In the genomic region with DNA sequence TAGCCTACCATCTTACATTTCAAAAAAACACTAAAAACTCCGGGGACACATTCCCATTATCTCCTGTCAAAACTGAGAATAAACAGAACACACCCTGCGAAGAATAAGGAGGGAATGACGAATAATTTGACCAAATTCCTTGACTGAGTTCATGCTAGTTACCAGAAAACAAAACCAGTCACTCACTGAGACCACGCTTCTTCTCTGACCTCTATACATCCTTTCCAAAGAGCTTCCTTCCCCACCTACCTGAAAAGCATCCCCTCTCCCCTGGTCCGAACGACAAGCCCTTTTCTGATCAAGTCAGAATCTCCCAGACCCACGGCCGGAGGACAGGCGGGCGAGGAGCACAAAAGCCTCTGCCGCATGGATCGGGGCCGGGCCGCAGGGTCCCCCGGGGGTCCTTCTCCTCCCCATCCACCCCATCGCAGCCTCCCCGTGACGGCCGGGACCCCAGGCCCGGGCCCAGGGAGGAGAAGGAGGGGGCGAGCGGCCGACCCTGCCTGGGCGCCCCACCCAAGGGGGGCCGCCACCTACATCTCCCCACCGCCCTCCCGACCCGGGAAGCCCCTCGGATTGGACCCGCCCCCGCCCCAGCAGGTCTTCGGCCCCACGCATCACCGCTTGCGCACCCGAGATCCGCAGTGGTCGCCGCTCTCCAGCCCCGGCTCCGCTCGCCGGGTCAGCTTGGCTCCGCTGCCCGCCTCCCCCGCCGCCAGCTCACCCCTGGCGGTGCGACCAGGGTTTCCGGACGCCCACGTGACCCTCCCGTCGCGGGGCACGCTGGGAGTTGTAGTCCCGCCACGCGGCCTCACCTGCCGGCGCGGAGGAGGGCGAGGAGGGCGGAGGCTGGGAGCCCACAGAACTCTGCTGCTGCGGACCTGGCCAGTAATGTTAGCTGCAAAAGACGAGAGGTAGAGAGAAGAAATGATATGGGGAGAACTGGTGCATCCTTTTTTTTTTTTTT, we compare ENCODE assay signal across 1 cellular context.
A peak's percentile ranks its signal among the peaks of the same experiment; 100 is the strongest.
TF ChIP-seq lines count a peak whose summit lies in the region.

A gene with protein sequence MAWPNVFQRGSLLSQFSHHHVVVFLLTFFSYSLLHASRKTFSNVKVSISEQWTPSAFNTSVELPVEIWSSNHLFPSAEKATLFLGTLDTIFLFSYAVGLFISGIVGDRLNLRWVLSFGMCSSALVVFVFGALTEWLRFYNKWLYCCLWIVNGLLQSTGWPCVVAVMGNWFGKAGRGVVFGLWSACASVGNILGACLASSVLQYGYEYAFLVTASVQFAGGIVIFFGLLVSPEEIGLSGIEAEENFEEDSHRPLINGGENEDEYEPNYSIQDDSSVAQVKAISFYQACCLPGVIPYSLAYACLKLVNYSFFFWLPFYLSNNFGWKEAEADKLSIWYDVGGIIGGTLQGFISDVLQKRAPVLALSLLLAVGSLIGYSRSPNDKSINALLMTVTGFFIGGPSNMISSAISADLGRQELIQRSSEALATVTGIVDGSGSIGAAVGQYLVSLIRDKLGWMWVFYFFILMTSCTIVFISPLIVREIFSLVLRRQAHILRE (minus strand): TSS at position 747 of the 967 bp plus-strand sequence. CDS start 16,004 bp downstream, outside the sequence.

TF ChIP-seq in HEK293, 187 proteins besides CTCF, POLR2A, EP300 and RAD21 (continued from another document and continues in another):
- TF ChIP-seq ZNF138 (tag by site-specific recombination; IDR thresholded peaks at IDR 0.05; ENCODE audit: borderline replicate concordance) (no peak), HOXA7 (CRISPR knock-in tag; IDR thresholded peaks at IDR 0.05; ENCODE audit: borderline replicate concordance) (no peak), ZNF76 (tag by site-specific recombination; IDR thresholded peaks at IDR 0.05; ENCODE audit: borderline replicate concordance, low read depth) (peak; percentile 95), ZNF391 (tag by site-specific recombination; IDR thresholded peaks at IDR 0.05; ENCODE audit: borderline replicate concordance, low read depth) (peak; percentile 20; the same call in 1 of the 2 replicates), ZNF501 (tag by site-specific recombination; IDR thresholded peaks at IDR 0.05) (peak; percentile 42; the same call in 1 of the 2 replicates), ZFP3 (tag by site-specific recombination; IDR thresholded peaks at IDR 0.05; ENCODE audit: low read depth) (no peak), SCRT1 (tag by site-specific recombination; IDR thresholded peaks at IDR 0.05; ENCODE audit: borderline replicate concordance) (no peak), ZNF473 (tag by site-specific recombination; IDR thresholded peaks at IDR 0.05) (no peak), ZBTB1 (tag by site-specific recombination; IDR thresholded peaks at IDR 0.05) (no peak), ZNF112 (tag by site-specific recombination; IDR thresholded peaks at IDR 0.05) (no peak), ZNF155 (tag by site-specific recombination; IDR thresholded peaks at IDR 0.05) (no peak), ZNF433 (tag by site-specific recombination; IDR thresholded peaks at IDR 0.05; ENCODE audit: low read depth) (no peak), EGR2 (tag by site-specific recombination; IDR thresholded peaks at IDR 0.05; ENCODE audit: low read depth) (peak; percentile 77), ZNF600 (tag by site-specific recombination; IDR thresholded peaks at IDR 0.05) (no peak), SCRT2 (tag by site-specific recombination; IDR thresholded peaks at IDR 0.05) (no peak), SALL2 (tag by site-specific recombination; IDR thresholded peaks at IDR 0.05; ENCODE audit: borderline replicate concordance) (no peak), GLI4 (tag by site-specific recombination; IDR thresholded peaks at IDR 0.05) (no peak), MZF1 (tag by site-specific recombination; IDR thresholded peaks at IDR 0.05; ENCODE audit: borderline replicate concordance) (peak; percentile 37; the same call in 1 of the 2 replicates), KLF10 (tag by site-specific recombination; IDR thresholded peaks at IDR 0.05) (no peak), ZNF157 (tag by site-specific recombination; IDR thresholded peaks at IDR 0.05) (no peak), ZFP41 (tag by site-specific recombination; IDR thresholded peaks at IDR 0.05; ENCODE audit: borderline replicate concordance) (no peak), WT1 (tag by site-specific recombination; IDR thresholded peaks at IDR 0.05) (peak; percentile 86), ZNF302 (tag by site-specific recombination; IDR thresholded peaks at IDR 0.05; ENCODE audit: low read depth) (no peak), ZBTB7A (tag by site-specific recombination; IDR thresholded peaks at IDR 0.05; ENCODE audit: low read depth) (no peak; the same call in none of the 2 replicates), ZNF621 (tag by site-specific recombination; IDR thresholded peaks at IDR 0.05) (no peak)
- TF ChIP-seq, protein P1, sequence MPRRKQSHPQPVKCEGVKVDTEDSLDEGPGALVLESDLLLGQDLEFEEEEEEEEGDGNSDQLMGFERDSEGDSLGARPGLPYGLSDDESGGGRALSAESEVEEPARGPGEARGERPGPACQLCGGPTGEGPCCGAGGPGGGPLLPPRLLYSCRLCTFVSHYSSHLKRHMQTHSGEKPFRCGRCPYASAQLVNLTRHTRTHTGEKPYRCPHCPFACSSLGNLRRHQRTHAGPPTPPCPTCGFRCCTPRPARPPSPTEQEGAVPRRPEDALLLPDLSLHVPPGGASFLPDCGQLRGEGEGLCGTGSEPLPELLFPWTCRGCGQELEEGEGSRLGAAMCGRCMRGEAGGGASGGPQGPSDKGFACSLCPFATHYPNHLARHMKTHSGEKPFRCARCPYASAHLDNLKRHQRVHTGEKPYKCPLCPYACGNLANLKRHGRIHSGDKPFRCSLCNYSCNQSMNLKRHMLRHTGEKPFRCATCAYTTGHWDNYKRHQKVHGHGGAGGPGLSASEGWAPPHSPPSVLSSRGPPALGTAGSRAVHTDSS (tag by site-specific recombination; IDR thresholded peaks at IDR 0.05): no peak
- TF ChIP-seq, protein P2, sequence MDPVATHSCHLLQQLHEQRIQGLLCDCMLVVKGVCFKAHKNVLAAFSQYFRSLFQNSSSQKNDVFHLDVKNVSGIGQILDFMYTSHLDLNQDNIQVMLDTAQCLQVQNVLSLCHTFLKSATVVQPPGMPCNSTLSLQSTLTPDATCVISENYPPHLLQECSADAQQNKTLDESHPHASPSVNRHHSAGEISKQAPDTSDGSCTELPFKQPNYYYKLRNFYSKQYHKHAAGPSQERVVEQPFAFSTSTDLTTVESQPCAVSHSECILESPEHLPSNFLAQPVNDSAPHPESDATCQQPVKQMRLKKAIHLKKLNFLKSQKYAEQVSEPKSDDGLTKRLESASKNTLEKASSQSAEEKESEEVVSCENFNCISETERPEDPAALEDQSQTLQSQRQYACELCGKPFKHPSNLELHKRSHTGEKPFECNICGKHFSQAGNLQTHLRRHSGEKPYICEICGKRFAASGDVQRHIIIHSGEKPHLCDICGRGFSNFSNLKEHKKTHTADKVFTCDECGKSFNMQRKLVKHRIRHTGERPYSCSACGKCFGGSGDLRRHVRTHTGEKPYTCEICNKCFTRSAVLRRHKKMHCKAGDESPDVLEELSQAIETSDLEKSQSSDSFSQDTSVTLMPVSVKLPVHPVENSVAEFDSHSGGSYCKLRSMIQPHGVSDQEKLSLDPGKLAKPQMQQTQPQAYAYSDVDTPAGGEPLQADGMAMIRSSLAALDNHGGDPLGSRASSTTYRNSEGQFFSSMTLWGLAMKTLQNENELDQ (tag by site-specific recombination; IDR thresholded peaks at IDR 0.05; ENCODE audit: low read depth): no peak
- TF ChIP-seq, protein P3, sequence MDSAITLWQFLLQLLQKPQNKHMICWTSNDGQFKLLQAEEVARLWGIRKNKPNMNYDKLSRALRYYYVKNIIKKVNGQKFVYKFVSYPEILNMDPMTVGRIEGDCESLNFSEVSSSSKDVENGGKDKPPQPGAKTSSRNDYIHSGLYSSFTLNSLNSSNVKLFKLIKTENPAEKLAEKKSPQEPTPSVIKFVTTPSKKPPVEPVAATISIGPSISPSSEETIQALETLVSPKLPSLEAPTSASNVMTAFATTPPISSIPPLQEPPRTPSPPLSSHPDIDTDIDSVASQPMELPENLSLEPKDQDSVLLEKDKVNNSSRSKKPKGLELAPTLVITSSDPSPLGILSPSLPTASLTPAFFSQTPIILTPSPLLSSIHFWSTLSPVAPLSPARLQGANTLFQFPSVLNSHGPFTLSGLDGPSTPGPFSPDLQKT (IDR thresholded peaks at IDR 0.05; ENCODE audit: borderline replicate concordance, low read depth, low read length): peak; percentile 41; the same call in 1 of the 2 replicates
- TF ChIP-seq, protein P4, sequence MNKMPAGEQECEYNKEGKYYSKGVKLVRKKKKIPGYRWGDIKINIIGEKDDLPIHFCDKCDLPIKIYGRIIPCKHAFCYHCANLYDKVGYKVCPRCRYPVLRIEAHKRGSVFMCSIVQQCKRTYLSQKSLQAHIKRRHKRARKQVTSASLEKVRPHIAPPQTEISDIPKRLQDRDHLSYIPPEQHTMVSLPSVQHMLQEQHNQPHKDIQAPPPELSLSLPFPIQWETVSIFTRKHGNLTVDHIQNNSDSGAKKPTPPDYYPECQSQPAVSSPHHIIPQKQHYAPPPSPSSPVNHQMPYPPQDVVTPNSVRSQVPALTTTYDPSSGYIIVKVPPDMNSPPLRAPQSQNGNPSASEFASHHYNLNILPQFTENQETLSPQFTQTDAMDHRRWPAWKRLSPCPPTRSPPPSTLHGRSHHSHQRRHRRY (tag by site-specific recombination; IDR thresholded peaks at IDR 0.05): no peak
- TF ChIP-seq, protein P5, sequence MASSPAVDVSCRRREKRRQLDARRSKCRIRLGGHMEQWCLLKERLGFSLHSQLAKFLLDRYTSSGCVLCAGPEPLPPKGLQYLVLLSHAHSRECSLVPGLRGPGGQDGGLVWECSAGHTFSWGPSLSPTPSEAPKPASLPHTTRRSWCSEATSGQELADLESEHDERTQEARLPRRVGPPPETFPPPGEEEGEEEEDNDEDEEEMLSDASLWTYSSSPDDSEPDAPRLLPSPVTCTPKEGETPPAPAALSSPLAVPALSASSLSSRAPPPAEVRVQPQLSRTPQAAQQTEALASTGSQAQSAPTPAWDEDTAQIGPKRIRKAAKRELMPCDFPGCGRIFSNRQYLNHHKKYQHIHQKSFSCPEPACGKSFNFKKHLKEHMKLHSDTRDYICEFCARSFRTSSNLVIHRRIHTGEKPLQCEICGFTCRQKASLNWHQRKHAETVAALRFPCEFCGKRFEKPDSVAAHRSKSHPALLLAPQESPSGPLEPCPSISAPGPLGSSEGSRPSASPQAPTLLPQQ (tag by site-specific recombination; IDR thresholded peaks at IDR 0.05): no peak; the same call in 1 of the 2 replicates
- TF ChIP-seq, protein P6, sequence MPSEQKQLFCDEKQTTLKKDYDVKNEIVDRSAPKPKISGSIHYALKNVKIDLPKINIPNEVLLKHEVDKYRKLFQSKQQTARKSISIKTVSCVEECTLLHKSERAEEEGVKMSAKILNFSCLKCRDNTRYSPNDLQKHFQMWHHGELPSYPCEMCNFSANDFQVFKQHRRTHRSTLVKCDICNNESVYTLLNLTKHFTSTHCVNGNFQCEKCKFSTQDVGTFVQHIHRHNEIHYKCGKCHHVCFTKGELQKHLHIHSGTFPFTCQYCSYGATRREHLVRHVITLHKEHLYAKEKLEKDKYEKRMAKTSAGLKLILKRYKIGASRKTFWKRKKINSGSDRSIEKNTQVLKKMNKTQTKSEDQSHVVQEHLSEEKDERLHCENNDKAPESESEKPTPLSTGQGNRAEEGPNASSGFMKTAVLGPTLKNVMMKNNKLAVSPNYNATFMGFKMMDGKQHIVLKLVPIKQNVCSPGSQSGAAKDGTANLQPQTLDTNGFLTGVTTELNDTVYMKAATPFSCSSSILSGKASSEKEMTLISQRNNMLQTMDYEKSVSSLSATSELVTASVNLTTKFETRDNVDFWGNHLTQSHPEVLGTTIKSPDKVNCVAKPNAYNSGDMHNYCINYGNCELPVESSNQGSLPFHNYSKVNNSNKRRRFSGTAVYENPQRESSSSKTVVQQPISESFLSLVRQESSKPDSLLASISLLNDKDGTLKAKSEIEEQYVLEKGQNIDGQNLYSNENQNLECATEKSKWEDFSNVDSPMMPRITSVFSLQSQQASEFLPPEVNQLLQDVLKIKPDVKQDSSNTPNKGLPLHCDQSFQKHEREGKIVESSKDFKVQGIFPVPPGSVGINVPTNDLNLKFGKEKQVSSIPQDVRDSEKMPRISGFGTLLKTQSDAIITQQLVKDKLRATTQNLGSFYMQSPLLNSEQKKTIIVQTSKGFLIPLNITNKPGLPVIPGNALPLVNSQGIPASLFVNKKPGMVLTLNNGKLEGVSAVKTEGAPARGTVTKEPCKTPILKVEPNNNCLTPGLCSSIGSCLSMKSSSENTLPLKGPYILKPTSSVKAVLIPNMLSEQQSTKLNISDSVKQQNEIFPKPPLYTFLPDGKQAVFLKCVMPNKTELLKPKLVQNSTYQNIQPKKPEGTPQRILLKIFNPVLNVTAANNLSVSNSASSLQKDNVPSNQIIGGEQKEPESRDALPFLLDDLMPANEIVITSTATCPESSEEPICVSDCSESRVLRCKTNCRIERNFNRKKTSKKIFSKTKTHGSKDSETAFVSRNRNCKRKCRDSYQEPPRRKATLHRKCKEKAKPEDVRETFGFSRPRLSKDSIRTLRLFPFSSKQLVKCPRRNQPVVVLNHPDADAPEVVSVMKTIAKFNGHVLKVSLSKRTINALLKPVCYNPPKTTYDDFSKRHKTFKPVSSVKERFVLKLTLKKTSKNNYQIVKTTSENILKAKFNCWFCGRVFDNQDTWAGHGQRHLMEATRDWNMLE (tag by site-specific recombination; conservative IDR thresholded peaks at IDR 0.05; ENCODE audit: low read depth): no peak
- TF ChIP-seq, protein P7, sequence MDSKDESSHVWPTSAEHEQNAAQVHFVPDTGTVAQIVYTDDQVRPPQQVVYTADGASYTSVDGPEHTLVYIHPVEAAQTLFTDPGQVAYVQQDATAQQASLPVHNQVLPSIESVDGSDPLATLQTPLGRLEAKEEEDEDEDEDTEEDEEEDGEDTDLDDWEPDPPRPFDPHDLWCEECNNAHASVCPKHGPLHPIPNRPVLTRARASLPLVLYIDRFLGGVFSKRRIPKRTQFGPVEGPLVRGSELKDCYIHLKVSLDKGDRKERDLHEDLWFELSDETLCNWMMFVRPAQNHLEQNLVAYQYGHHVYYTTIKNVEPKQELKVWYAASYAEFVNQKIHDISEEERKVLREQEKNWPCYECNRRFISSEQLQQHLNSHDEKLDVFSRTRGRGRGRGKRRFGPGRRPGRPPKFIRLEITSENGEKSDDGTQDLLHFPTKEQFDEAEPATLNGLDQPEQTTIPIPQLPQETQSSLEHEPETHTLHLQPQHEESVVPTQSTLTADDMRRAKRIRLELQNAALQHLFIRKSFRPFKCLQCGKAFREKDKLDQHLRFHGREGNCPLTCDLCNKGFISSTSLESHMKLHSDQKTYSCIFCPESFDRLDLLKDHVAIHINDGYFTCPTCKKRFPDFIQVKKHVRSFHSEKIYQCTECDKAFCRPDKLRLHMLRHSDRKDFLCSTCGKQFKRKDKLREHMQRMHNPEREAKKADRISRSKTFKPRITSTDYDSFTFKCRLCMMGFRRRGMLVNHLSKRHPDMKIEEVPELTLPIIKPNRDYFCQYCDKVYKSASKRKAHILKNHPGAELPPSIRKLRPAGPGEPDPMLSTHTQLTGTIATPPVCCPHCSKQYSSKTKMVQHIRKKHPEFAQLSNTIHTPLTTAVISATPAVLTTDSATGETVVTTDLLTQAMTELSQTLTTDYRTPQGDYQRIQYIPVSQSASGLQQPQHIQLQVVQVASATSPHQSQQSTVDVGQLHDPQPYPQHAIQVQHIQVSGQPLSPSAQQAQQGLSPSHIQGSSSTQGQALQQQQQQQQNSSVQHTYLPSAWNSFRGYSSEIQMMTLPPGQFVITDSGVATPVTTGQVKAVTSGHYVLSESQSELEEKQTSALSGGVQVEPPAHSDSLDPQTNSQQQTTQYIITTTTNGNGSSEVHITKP (tag by site-specific recombination; IDR thresholded peaks at IDR 0.05): peak; percentile 69
